Comparison of ENCODE assay signal across 9 cellular contexts in the genomic region with DNA sequence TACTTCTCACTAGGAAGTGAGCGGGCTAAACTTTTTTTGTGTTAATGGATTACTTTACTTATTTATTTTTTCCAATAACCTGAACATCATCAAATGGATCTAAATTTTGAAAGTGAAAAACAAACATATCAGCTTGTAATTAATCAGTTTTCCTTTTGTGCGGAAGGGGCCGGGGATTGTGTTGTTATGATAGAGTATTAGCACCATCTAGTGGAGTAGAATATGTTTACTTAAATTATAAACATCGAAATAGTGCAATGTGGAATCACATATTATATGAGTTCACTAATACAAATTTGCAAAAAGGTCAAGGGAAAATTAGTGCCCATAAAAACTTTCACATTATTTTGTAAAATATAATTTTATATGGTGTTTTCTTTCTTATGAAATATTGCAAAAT. TPM values are rescaled to one million over a fixed set of nuclear protein-coding genes. Genes with fewer than 3 reads are reported as not detected.
DNase-seq lines count a peak whose midpoint lies in the region; ATAC-seq, FAIRE-seq and TF ChIP-seq lines count a peak whose summit lies in the region.
"Had no signal": no experiment of that assay in that cellular context is flagged by ENCODE, and none has a peak within 500 bp of the region (broad histone marks: within the 10 kb centered on the region; RNA-seq: fewer than 3 reads in every experiment).

No MANE protein-coding gene starts in this region.

- no peaks in the 10 kb centered on the region for H3K4me1 ChIP-seq in DOHH2 (ENCODE audit: control insufficient read depth, low read length)
- H3K4me1 ChIP-seq in muscle layer of duodenum (ENCODE audit: control insufficient read depth in 1 of 2, insufficient read depth in 2 of 2, low read length in 2 of 2): peaks cover 0 to 2% of the 10 kb centered on the region in 2 donors

- H3K79me2 ChIP-seq in DOHH2 (ENCODE audit: control insufficient read depth, low read length): no peaks in the 10 kb centered on the region

- H3K4me3 ChIP-seq in DOHH2 (ENCODE audit: low read length) (no peak overlapping the region), muscle layer of duodenum (ENCODE audit: low read depth in 1 of 2, low read length in 2 of 2) (peak overlapping the region; percentile 8 to 35)

- DNase-seq in HT1080 (ENCODE audit: low read depth) (peak; percentile 21), OCI-M1 (lab: John Stamatoyannopoulos, UW) (peak; percentile 80), GOT3 (lab: John Stamatoyannopoulos, UW) (no peak), GM19238 (ENCODE audit: insufficient read length, low spot score) (no peak)

- no peaks in the 10 kb centered on the region for H3K9me3 ChIP-seq in DOHH2 (ENCODE audit: control insufficient read depth, insufficient read depth, low read length)
- no peaks in the 10 kb centered on the region for H3K9me3 ChIP-seq in muscle layer of duodenum (ENCODE audit: control insufficient read depth in 1 of 2, low read length in 2 of 2)

- H3K27ac ChIP-seq in DOHH2 (ENCODE audit: low read depth, low read length) (no peak overlapping the region), muscle layer of duodenum (ENCODE audit: low read length) (no peak overlapping the region)

- no peaks in the 10 kb centered on the region for H3K36me3 ChIP-seq in DOHH2 (ENCODE audit: control insufficient read depth, low read length)
- H3K36me3 ChIP-seq in muscle layer of duodenum (ENCODE audit: control insufficient read depth in 1 of 2, insufficient read depth in 2 of 2, low read length in 2 of 2): no peaks in the 10 kb centered on the region

- no peaks in the 10 kb centered on the region for H3K9me2 ChIP-seq in DOHH2 (replicated peaks; ENCODE audit: control insufficient read depth, low read length)

- peak; percentile 91 for ATAC-seq in GM21526 (IDR thresholded peaks at IDR 0.05; ENCODE audit: low FRiP score, unreplicated experiment)

- no peaks in the 10 kb centered on the region; the same call in 1 of the 2 replicates for H3F3A ChIP-seq in DOHH2 (ENCODE audit: control insufficient read depth, insufficient read depth)

- H4K20me1 ChIP-seq in DOHH2 (ENCODE audit: control insufficient read depth, insufficient read depth, low read depth, low read length): no peaks in the 10 kb centered on the region

- peak overlapping the region; percentile 31; the same call in 1 of the 2 replicates for H3K4me2 ChIP-seq in DOHH2 (ENCODE audit: low read length)

- H3K27me3 ChIP-seq in DOHH2 (ENCODE audit: control insufficient read depth, low read length) (no peaks in the 10 kb centered on the region), muscle layer of duodenum (ENCODE audit: low read depth, low read length) (no peaks in the 10 kb centered on the region)

- TF ChIP-seq CTCF in DOHH2 (IDR thresholded peaks at IDR 0.05; ENCODE audit: low read depth, low read length, poor library complexity, severe bottlenecking): peak; percentile 35

- FAIRE-seq in endometrium (lab: Jason Lieb, UNC): peak; percentile 91

RNA-seq across cellular contexts. Expression of gene CFH, which starts 9.1 kb away (rescaled TPM):
- 0.39 and 0.60 TPM in 2 replicates for total RNA-seq in HT1080 (2014; rRNA removed; shearing (Covaris generic))
- 0.35 and 0.41 TPM in 2 replicates for polyA plus RNA-seq in HT1080 (2015; cell fraction: cytosol; rRNA removed)
- 1.7 and 4.9 TPM in 2 replicates for polyA plus RNA-seq in HT1080 (2015; cell fraction: nucleus; rRNA removed)

RNA-seq across cellular contexts. Expression of gene KCNT2, which starts 52.7 kb away (rescaled TPM):
- not detected in 2 replicates for total RNA-seq in HT1080 (2014; rRNA removed; shearing (Covaris generic))
- 0.17 TPM in 1 of 2 replicates, not detected in the other for polyA plus RNA-seq in HT1080 (2015; cell fraction: cytosol; rRNA removed)
- 0.14 and 0.36 TPM in 2 replicates for polyA plus RNA-seq in HT1080 (2015; cell fraction: nucleus; rRNA removed)
- total RNA-seq: T-helper 1 cell treated with Interleukin-12 subunit alpha and Interleukin-12 subunit beta and Interleukin-4 antibody, amounts not matched to agents 30 ng/mL and 1 ng/mL, for 36 hours had no signal

Comparison
In these comparisons a context has a peak if more than half of its experiments do, and no peak if none do; other contexts are left out.
1. DNase-seq: peak in HT1080 (single experiment) and OCI-M1 (single experiment); none in GOT3 (single experiment) and GM19238 (single experiment).